Comparison of ENCODE assay signal across 8 cellular contexts in the genomic region with DNA sequence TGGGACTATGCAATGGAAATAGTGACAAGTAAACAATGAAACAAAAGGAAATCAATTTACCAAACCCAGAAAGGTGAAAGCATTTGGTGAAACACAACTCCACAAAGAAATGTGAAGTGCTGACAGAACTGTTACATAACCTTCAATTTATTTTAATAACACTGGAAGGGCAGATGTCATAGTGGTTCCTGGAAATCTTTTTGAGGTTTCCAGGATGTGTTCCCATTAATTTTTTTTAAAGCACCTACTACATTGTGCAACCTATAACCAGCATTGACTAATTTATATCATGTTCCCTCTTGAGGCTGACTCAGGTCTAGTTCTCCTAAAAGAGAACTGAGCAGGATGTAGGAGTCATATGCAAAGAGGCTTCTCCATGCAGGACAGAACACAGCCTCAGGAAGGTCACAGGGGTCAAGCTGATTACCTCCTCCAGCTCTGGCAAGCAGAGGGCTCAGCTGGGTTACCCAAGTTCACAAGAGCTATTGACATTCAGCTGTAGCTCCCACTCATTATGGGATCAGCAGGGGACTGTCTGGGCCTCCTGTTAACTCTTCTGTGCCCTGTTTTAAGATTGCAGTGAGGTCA.
DNase-seq lines count a peak whose midpoint lies in the region; ATAC-seq and TF ChIP-seq lines count a peak whose summit lies in the region.

No MANE protein-coding gene starts in this region.

- CTCF ChIA-PET in MCF 10A (lab: Yijun Ruan, JAX) = interaction anchor here (0.5 to 4.0 kb wide), 7 partner anchors 21 to 1360 kb away, joined by 3 to 17 read pairs (median 5); partner anchors contain the start of gene NRIP1

- TF ChIP-seq CTCF in MCF 10A (IDR thresholded peaks at IDR 0.05; ENCODE audit: unreplicated experiment) (no peak), breast epithelium (IDR thresholded peaks at IDR 0.05) (no peak), left ventricle myocardium inferior (IDR thresholded peaks at IDR 0.05; ENCODE audit: borderline replicate concordance) (no peak), thoracic aorta (IDR thresholded peaks at IDR 0.05) (no peak)

- in situ Hi-C loops in G401 (cut with HindIII; ENCODE audit: low sequenced_read_pairs) = no loop called here

- H3K27me3 ChIP-seq in breast epithelium (no peaks in the 10 kb centered on the region), SJCRH30 (no peaks in the 10 kb centered on the region), left ventricle myocardium inferior (ENCODE audit: low read depth) (no peaks in the 10 kb centered on the region), thoracic aorta (replicated peaks; ENCODE audit: insufficient read depth) (no peaks in the 10 kb centered on the region)

- H3K36me3 ChIP-seq in breast epithelium = no peaks in the 10 kb centered on the region
- no peaks in the 10 kb centered on the region for H3K36me3 ChIP-seq in SJCRH30
- H3K36me3 ChIP-seq in left ventricle myocardium inferior = no peaks in the 10 kb centered on the region
- no peaks in the 10 kb centered on the region for H3K36me3 ChIP-seq in thoracic aorta

- DNase-seq in MCF 10A (ENCODE audit: unreplicated experiment) (peak; percentile 98), breast epithelium (ENCODE audit: low spot score in 2 of 2) (no peak), SJCRH30 (peak; percentile 38 to 48), left ventricle myocardium inferior (peak; percentile 41), thoracic aorta (ENCODE audit: low spot score) (peak; percentile 7), NCI-H510A (lab: John Stamatoyannopoulos, UW) (no peak), G401 (ENCODE audit: low spot score) (no peak), ureter (ENCODE audit: low spot score) (no peak)

- H3K4me1 Mint-ChIP-seq in MCF 10A (ENCODE audit: insufficient read depth, unreplicated experiment) = peaks cover 34% of the 10 kb centered on the region

- ATAC-seq in thoracic aorta (ENCODE audit: insufficient number of reproducible peaks, low FRiP score, low read depth) = no peak

- peaks cover 6% of the 10 kb centered on the region for H3K36me3 Mint-ChIP-seq in MCF 10A (ENCODE audit: insufficient read depth, unreplicated experiment)

- H3K9me3 ChIP-seq in breast epithelium (no peaks in the 10 kb centered on the region), SJCRH30 (replicated peaks) (0 out of 2 replicates have a peak, but pooled peaks cover 2% of the 10 kb centered on the region), left ventricle myocardium inferior (replicated peaks) (no peaks in the 10 kb centered on the region), thoracic aorta (no peaks in the 10 kb centered on the region)

- H3K4me1 ChIP-seq in breast epithelium = no peaks in the 10 kb centered on the region
- H3K4me1 ChIP-seq in SJCRH30 = peaks cover 8% of the 10 kb centered on the region
- H3K4me1 ChIP-seq in left ventricle myocardium inferior = peaks cover 23% of the 10 kb centered on the region
- H3K4me1 ChIP-seq in thoracic aorta (ENCODE audit: control insufficient read depth in 1 of 2, low read depth in 2 of 2) = peaks cover 0 to 5% of the 10 kb centered on the region in 2 donors

- H3K4me3 ChIP-seq in breast epithelium = no peak overlapping the region
- no peak overlapping the region for H3K4me3 ChIP-seq in SJCRH30
- H3K4me3 ChIP-seq in left ventricle myocardium inferior = no peak overlapping the region
- no peak overlapping the region for H3K4me3 ChIP-seq in thoracic aorta

- H3K27ac ChIP-seq in breast epithelium (no peak overlapping the region), SJCRH30 (no peak overlapping the region), left ventricle myocardium inferior (replicated peaks) (peak overlapping the region; percentile 50), thoracic aorta (no peak overlapping the region)

- POLR2A ChIA-PET in MCF 10A (lab: Yijun Ruan, JAX) = interaction anchor here (0.6 to 3.7 kb wide), 12 partner anchors 10 to 333 kb away, joined by 3 to 30 read pairs (median 8); partner anchors contain the start of gene NRIP1

- H3K27me3 Mint-ChIP-seq in MCF 10A (ENCODE audit: insufficient read depth, unreplicated experiment) = no peaks in the 10 kb centered on the region

- H3K27ac Mint-ChIP-seq in MCF 10A (ENCODE audit: low read depth, unreplicated experiment) = no peak overlapping the region

- H3K4me3 Mint-ChIP-seq in MCF 10A (ENCODE audit: unreplicated experiment) = no peak overlapping the region

- H3K9me3 Mint-ChIP-seq in MCF 10A (ENCODE audit: unreplicated experiment) = no peaks in the 10 kb centered on the region

- no TSS peak for BruUV-seq in MCF 10A (replicated peaks; lab: Mats Ljungman, UMichigan)

- intact Hi-C loops in MCF 10A (cut with micrococcal nuclease) (loop anchor here (5.0 kb wide), 2 partner anchors 70 to 200 kb away; no protein-coding TSS in a partner anchor), breast epithelium (cut with DNase I; ENCODE audit: low total_unique reads) (no loop called here), left ventricle myocardium inferior (cut with micrococcal nuclease) (no loop called here)

- no peak for TF ChIP-seq POLR2A in breast epithelium (IDR thresholded peaks at IDR 0.05)

Comparison
In these comparisons a context has a peak if more than half of its experiments do, and no peak if none do; other contexts are left out.
1. DNase-seq: peak in MCF 10A (single experiment), SJCRH30 (2 of 2), left ventricle myocardium inferior (single experiment) and thoracic aorta (single experiment); none in breast epithelium (0 of 2), NCI-H510A (single experiment), G401 (single experiment) and ureter (single experiment).